ENCODE assay signal across 1 cellular context in the genomic region with DNA sequence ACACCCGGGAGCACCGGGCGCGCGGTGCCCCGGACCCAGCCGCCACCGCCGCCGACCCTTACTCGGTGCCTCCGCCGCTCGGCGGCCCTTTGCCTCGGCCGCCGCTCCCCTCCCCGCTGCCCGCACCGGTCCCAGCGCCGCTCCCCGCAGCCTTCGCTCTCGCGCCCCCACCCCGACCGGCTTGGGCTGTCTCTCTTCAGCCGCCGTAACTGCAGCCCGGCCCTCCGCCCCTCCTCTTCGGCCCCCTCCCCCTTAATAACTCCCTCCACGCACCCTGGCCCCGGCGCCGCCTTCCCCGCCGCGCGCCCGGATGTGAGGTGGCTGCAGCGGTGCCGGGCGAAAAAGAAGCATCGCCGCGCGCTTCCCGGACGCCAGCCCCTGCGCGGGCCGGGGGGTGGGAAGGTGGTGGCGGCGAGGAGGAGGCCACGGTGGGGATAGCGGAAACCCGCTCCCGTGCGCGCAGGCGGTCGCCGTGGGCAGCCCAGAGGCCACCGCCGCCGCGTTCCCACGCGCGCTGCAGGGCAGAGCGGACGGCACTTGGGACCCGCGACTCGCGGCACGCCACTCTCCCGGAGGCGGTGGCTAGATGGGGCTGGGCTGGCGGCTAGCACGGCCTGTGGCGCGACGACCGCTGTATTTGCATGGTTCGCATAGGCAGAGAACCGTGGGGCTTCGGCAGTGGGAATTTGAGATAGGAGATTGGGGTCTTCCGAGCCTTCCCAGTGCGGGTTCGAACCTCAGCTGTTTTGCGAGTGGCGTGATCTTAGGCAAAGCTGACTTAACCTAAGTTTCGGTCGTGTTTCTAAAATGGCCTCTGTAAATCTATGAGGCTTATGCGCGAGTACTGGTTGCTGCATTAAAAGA.
TF ChIP-seq lines count a peak whose summit lies in the region.

A gene with protein sequence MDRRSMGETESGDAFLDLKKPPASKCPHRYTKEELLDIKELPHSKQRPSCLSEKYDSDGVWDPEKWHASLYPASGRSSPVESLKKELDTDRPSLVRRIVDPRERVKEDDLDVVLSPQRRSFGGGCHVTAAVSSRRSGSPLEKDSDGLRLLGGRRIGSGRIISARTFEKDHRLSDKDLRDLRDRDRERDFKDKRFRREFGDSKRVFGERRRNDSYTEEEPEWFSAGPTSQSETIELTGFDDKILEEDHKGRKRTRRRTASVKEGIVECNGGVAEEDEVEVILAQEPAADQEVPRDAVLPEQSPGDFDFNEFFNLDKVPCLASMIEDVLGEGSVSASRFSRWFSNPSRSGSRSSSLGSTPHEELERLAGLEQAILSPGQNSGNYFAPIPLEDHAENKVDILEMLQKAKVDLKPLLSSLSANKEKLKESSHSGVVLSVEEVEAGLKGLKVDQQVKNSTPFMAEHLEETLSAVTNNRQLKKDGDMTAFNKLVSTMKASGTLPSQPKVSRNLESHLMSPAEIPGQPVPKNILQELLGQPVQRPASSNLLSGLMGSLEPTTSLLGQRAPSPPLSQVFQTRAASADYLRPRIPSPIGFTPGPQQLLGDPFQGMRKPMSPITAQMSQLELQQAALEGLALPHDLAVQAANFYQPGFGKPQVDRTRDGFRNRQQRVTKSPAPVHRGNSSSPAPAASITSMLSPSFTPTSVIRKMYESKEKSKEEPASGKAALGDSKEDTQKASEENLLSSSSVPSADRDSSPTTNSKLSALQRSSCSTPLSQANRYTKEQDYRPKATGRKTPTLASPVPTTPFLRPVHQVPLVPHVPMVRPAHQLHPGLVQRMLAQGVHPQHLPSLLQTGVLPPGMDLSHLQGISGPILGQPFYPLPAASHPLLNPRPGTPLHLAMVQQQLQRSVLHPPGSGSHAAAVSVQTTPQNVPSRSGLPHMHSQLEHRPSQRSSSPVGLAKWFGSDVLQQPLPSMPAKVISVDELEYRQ (minus strand): TSS at position 211 of the 864 bp plus-strand sequence. CDS start 1,124 bp downstream, outside the sequence.

TF ChIP-seq in GM12878, 131 proteins besides CTCF, POLR2A, EP300 and RAD21 (continued from another document and continues in another):
- TF ChIP-seq, protein P1, sequence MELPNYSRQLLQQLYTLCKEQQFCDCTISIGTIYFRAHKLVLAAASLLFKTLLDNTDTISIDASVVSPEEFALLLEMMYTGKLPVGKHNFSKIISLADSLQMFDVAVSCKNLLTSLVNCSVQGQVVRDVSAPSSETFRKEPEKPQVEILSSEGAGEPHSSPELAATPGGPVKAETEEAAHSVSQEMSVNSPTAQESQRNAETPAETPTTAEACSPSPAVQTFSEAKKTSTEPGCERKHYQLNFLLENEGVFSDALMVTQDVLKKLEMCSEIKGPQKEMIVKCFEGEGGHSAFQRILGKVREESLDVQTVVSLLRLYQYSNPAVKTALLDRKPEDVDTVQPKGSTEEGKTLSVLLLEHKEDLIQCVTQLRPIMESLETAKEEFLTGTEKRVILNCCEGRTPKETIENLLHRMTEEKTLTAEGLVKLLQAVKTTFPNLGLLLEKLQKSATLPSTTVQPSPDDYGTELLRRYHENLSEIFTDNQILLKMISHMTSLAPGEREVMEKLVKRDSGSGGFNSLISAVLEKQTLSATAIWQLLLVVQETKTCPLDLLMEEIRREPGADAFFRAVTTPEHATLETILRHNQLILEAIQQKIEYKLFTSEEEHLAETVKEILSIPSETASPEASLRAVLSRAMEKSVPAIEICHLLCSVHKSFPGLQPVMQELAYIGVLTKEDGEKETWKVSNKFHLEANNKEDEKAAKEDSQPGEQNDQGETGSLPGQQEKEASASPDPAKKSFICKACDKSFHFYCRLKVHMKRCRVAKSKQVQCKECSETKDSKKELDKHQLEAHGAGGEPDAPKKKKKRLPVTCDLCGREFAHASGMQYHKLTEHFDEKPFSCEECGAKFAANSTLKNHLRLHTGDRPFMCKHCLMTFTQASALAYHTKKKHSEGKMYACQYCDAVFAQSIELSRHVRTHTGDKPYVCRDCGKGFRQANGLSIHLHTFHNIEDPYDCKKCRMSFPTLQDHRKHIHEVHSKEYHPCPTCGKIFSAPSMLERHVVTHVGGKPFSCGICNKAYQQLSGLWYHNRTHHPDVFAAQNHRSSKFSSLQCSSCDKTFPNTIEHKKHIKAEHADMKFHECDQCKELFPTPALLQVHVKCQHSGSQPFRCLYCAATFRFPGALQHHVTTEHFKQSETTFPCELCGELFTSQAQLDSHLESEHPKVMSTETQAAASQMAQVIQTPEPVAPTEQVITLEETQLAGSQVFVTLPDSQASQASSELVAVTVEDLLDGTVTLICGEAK (IDR thresholded peaks at IDR 0.05; ENCODE audit: borderline replicate concordance) = no peak
- no peak for TF ChIP-seq MTA2 (IDR thresholded peaks at IDR 0.05; ENCODE audit: low read depth)
- TF ChIP-seq IRF4 (IDR thresholded peaks at IDR 0.05; ENCODE audit: low read depth, low read length) = no peak
- TF ChIP-seq, protein P2, sequence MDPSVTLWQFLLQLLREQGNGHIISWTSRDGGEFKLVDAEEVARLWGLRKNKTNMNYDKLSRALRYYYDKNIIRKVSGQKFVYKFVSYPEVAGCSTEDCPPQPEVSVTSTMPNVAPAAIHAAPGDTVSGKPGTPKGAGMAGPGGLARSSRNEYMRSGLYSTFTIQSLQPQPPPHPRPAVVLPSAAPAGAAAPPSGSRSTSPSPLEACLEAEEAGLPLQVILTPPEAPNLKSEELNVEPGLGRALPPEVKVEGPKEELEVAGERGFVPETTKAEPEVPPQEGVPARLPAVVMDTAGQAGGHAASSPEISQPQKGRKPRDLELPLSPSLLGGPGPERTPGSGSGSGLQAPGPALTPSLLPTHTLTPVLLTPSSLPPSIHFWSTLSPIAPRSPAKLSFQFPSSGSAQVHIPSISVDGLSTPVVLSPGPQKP (IDR thresholded peaks at IDR 0.05; ENCODE audit: low read depth, low read length) = peak; percentile 50; the same call in 1 of the 2 replicates
- TF ChIP-seq PML (IDR thresholded peaks at IDR 0.05; ENCODE audit: low read length) = no peak
- TF ChIP-seq POLR2AphosphoS5 (IDR thresholded peaks at IDR 0.05; ENCODE audit: low read length) = no peak; the same call in 1 of the 2 replicates
- TF ChIP-seq, protein P3, sequence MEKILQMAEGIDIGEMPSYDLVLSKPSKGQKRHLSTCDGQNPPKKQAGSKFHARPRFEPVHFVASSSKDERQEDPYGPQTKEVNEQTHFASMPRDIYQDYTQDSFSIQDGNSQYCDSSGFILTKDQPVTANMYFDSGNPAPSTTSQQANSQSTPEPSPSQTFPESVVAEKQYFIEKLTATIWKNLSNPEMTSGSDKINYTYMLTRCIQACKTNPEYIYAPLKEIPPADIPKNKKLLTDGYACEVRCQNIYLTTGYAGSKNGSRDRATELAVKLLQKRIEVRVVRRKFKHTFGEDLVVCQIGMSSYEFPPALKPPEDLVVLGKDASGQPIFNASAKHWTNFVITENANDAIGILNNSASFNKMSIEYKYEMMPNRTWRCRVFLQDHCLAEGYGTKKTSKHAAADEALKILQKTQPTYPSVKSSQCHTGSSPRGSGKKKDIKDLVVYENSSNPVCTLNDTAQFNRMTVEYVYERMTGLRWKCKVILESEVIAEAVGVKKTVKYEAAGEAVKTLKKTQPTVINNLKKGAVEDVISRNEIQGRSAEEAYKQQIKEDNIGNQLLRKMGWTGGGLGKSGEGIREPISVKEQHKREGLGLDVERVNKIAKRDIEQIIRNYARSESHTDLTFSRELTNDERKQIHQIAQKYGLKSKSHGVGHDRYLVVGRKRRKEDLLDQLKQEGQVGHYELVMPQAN (conservative IDR thresholded peaks at IDR 0.05) = peak; percentile 85; the same call in 1 of the 2 replicates
- TF ChIP-seq RELA (IDR thresholded peaks at IDR 0.05; ENCODE audit: borderline replicate concordance, partially characterized antibody) = peak; percentile 60
- TF ChIP-seq BHLHE40 (IDR thresholded peaks at IDR 0.05; ENCODE audit: borderline replicate concordance in 1 of 2, low read depth in 2 of 2, low read length in 1 of 2) = peak; percentile 59 to 92
- TF ChIP-seq, protein P4, sequence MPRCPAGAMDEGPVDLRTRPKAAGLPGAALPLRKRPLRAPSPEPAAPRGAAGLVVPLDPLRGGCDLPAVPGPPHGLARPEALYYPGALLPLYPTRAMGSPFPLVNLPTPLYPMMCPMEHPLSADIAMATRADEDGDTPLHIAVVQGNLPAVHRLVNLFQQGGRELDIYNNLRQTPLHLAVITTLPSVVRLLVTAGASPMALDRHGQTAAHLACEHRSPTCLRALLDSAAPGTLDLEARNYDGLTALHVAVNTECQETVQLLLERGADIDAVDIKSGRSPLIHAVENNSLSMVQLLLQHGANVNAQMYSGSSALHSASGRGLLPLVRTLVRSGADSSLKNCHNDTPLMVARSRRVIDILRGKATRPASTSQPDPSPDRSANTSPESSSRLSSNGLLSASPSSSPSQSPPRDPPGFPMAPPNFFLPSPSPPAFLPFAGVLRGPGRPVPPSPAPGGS (IDR thresholded peaks at IDR 0.05; ENCODE audit: borderline replicate concordance, insufficient read depth, low read depth, low read length, poor library complexity, severe bottlenecking) = peak; percentile 39
- TF ChIP-seq ZSCAN29 (IDR thresholded peaks at IDR 0.05) = peak; percentile 65; the same call in 1 of the 2 replicates
- no peak for TF ChIP-seq NR2C2 (IDR thresholded peaks at IDR 0.05; ENCODE audit: borderline replicate concordance, control insufficient read depth, insufficient read length, low read depth)
- TF ChIP-seq, protein P5, sequence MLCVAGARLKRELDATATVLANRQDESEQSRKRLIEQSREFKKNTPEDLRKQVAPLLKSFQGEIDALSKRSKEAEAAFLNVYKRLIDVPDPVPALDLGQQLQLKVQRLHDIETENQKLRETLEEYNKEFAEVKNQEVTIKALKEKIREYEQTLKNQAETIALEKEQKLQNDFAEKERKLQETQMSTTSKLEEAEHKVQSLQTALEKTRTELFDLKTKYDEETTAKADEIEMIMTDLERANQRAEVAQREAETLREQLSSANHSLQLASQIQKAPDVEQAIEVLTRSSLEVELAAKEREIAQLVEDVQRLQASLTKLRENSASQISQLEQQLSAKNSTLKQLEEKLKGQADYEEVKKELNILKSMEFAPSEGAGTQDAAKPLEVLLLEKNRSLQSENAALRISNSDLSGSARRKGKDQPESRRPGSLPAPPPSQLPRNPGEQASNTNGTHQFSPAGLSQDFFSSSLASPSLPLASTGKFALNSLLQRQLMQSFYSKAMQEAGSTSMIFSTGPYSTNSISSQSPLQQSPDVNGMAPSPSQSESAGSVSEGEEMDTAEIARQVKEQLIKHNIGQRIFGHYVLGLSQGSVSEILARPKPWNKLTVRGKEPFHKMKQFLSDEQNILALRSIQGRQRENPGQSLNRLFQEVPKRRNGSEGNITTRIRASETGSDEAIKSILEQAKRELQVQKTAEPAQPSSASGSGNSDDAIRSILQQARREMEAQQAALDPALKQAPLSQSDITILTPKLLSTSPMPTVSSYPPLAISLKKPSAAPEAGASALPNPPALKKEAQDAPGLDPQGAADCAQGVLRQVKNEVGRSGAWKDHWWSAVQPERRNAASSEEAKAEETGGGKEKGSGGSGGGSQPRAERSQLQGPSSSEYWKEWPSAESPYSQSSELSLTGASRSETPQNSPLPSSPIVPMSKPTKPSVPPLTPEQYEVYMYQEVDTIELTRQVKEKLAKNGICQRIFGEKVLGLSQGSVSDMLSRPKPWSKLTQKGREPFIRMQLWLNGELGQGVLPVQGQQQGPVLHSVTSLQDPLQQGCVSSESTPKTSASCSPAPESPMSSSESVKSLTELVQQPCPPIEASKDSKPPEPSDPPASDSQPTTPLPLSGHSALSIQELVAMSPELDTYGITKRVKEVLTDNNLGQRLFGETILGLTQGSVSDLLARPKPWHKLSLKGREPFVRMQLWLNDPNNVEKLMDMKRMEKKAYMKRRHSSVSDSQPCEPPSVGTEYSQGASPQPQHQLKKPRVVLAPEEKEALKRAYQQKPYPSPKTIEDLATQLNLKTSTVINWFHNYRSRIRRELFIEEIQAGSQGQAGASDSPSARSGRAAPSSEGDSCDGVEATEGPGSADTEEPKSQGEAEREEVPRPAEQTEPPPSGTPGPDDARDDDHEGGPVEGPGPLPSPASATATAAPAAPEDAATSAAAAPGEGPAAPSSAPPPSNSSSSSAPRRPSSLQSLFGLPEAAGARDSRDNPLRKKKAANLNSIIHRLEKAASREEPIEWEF (IDR thresholded peaks at IDR 0.05; ENCODE audit: insufficient replicate concordance, low read depth, low read length) = no peak
- no peak for TF ChIP-seq SRF (IDR thresholded peaks at IDR 0.05; ENCODE audit: low read depth in 2 of 2, low read length in 2 of 2)
- TF ChIP-seq NFIC (IDR thresholded peaks at IDR 0.05; ENCODE audit: low read depth, low read length) = no peak
- TF ChIP-seq, protein P6, sequence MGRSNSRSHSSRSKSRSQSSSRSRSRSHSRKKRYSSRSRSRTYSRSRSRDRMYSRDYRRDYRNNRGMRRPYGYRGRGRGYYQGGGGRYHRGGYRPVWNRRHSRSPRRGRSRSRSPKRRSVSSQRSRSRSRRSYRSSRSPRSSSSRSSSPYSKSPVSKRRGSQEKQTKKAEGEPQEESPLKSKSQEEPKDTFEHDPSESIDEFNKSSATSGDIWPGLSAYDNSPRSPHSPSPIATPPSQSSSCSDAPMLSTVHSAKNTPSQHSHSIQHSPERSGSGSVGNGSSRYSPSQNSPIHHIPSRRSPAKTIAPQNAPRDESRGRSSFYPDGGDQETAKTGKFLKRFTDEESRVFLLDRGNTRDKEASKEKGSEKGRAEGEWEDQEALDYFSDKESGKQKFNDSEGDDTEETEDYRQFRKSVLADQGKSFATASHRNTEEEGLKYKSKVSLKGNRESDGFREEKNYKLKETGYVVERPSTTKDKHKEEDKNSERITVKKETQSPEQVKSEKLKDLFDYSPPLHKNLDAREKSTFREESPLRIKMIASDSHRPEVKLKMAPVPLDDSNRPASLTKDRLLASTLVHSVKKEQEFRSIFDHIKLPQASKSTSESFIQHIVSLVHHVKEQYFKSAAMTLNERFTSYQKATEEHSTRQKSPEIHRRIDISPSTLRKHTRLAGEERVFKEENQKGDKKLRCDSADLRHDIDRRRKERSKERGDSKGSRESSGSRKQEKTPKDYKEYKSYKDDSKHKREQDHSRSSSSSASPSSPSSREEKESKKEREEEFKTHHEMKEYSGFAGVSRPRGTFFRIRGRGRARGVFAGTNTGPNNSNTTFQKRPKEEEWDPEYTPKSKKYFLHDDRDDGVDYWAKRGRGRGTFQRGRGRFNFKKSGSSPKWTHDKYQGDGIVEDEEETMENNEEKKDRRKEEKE (IDR thresholded peaks at IDR 0.05) = no peak; the same call in 1 of the 2 replicates
- no peak for TF ChIP-seq STAT3 (IDR thresholded peaks at IDR 0.05; ENCODE audit: low read depth, low read length)
- no peak for TF ChIP-seq CHD4 (IDR thresholded peaks at IDR 0.05)
- TF ChIP-seq, protein P7, sequence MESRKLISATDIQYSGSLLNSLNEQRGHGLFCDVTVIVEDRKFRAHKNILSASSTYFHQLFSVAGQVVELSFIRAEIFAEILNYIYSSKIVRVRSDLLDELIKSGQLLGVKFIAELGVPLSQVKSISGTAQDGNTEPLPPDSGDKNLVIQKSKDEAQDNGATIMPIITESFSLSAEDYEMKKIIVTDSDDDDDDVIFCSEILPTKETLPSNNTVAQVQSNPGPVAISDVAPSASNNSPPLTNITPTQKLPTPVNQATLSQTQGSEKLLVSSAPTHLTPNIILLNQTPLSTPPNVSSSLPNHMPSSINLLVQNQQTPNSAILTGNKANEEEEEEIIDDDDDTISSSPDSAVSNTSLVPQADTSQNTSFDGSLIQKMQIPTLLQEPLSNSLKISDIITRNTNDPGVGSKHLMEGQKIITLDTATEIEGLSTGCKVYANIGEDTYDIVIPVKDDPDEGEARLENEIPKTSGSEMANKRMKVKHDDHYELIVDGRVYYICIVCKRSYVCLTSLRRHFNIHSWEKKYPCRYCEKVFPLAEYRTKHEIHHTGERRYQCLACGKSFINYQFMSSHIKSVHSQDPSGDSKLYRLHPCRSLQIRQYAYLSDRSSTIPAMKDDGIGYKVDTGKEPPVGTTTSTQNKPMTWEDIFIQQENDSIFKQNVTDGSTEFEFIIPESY (IDR thresholded peaks at IDR 0.05) = no peak
- TF ChIP-seq NRF1 (conservative IDR thresholded peaks at IDR 0.05; ENCODE audit: low read depth, low read length) = no peak
- no peak for TF ChIP-seq ZNF274 (IDR thresholded peaks at IDR 0.05; ENCODE audit: insufficient read depth, insufficient read length)
- no peak; the same call in 1 of the 2 replicates for TF ChIP-seq FOXM1 (IDR thresholded peaks at IDR 0.05; ENCODE audit: low read depth, low read length)
